In genomic region chr1:240474133-240474614, GRCh38 we compare ENCODE assay signal across 14 cellular contexts.
DNase-seq lines count a peak whose midpoint lies in the region; ATAC-seq and TF ChIP-seq lines count a peak whose summit lies in the region.
"Had no signal": no experiment of that assay in that cellular context is flagged by ENCODE, and none has a peak within 500 bp of the region (broad histone marks: within the 10 kb centered on the region; RNA-seq: fewer than 3 reads in every experiment).

No MANE protein-coding gene starts in this region.

- TF ChIP-seq CTCF in astrocyte of the spinal cord (IDR thresholded peaks at IDR 0.05; ENCODE audit: low read depth, low read length) = no peak

- POLR2A ChIA-PET in activated CD8-positive, alpha-beta T cell treated with anti-CD3 and anti-CD28 coated beads, Interleukin-2, amount 10 ng/mL, durations not matched to agents 7 days and 5 days (lab: Charles Lee) = no interaction called here

- no peaks in the 10 kb centered on the region for H3K9me3 Mint-ChIP-seq in activated CD8-positive, alpha-beta T cell treated with anti-CD3 and anti-CD28 coated beads, Interleukin-2, amount 10 ng/mL, durations not matched to agents 7 days and 5 days (ENCODE audit: insufficient read depth)

- H3K4me1 Mint-ChIP-seq in activated CD8-positive, alpha-beta T cell treated with anti-CD3 and anti-CD28 coated beads, Interleukin-2, amount 10 ng/mL, durations not matched to agents 7 days and 5 days (ENCODE audit: low read depth) = no peaks in the 10 kb centered on the region

- DNase-seq in astrocyte of the spinal cord (ENCODE audit: low read depth, low spot score) (peak; percentile 62), myocyte (ENCODE audit: low read depth) (peak; percentile 31), CD1c-positive myeloid dendritic cell (ENCODE audit: extremely low spot score) (no peak)
- DNase-seq in activated CD8-positive, alpha-beta T cell treated with anti-CD3 and anti-CD28 coated beads, Interleukin-2, amount 10 ng/mL, durations not matched to agents 7 days and 5 days = no peak
- DNase-seq in stimulated activated CD4-positive, alpha-beta T cell treated with anti-CD3 and anti-CD28 coated beads, Interleukin-4, amount 100 ng/mL, for 4 hours = no peak
- DNase-seq: activated CD4-positive, alpha-beta T cell treated with anti-CD3 and anti-CD28 coated beads, Interleukin-2, amount 50 U/mL, for 48 hours; activated naive CD4-positive, alpha-beta T cell treated with Interleukin-2 at 50 U/mL for 16 hours; dorsolateral prefrontal cortex; hypothalamus; NCI-H69; retina had no signal

- H3K27me3 Mint-ChIP-seq in activated CD8-positive, alpha-beta T cell treated with anti-CD3 and anti-CD28 coated beads, Interleukin-2, amount 10 ng/mL, durations not matched to agents 7 days and 5 days (ENCODE audit: low read depth) = no peaks in the 10 kb centered on the region

- in situ Hi-C loops in astrocyte of the spinal cord (cut with HindIII; ENCODE audit: low sequenced_read_pairs) = no loop called here

- no peak overlapping the region for H3K27ac Mint-ChIP-seq in activated CD8-positive, alpha-beta T cell treated with anti-CD3 and anti-CD28 coated beads, Interleukin-2, amount 10 ng/mL, durations not matched to agents 7 days and 5 days

- ATAC-seq in GM18867 (IDR thresholded peaks at IDR 0.05; ENCODE audit: unreplicated experiment) (peak; percentile 77), HG03460 (IDR thresholded peaks at IDR 0.05; ENCODE audit: unreplicated experiment) (peak; percentile 56), GM21717 (IDR thresholded peaks at IDR 0.05; ENCODE audit: unreplicated experiment) (no peak)
- no peak for ATAC-seq in activated CD8-positive, alpha-beta T cell treated with anti-CD3 and anti-CD28 coated beads, Interleukin-2, amount 10 ng/mL, durations not matched to agents 7 days and 5 days

- no peaks in the 10 kb centered on the region for H3K36me3 Mint-ChIP-seq in activated CD8-positive, alpha-beta T cell treated with anti-CD3 and anti-CD28 coated beads, Interleukin-2, amount 10 ng/mL, durations not matched to agents 7 days and 5 days (ENCODE audit: low read depth)

- no peak overlapping the region for H3K4me3 ChIP-seq in astrocyte of the spinal cord (ENCODE audit: low read depth, low read length)
- H3K4me3 ChIP-seq: dorsolateral prefrontal cortex had no signal

- CTCF ChIA-PET in activated CD8-positive, alpha-beta T cell treated with anti-CD3 and anti-CD28 coated beads, Interleukin-2, amount 10 ng/mL, durations not matched to agents 7 days and 5 days (lab: Charles Lee) = no interaction called here

- no peak overlapping the region for H3K4me3 Mint-ChIP-seq in activated CD8-positive, alpha-beta T cell treated with anti-CD3 and anti-CD28 coated beads, Interleukin-2, amount 10 ng/mL, durations not matched to agents 7 days and 5 days

Comparison
In these comparisons a context has a peak if more than half of its experiments do, and no peak if none do; other contexts are left out.
1. ATAC-seq: peak in GM18867 (single experiment) and HG03460 (single experiment); none in activated CD8-positive, alpha-beta T cell treated with anti-CD3 and anti-CD28 coated beads, Interleukin-2, amount 10 ng/mL, durations not matched to agents 7 days and 5 days (single experiment) and GM21717 (single experiment).
2. DNase-seq: peak in astrocyte of the spinal cord (single experiment) and myocyte (single experiment); none in CD1c-positive myeloid dendritic cell (single experiment), activated CD8-positive, alpha-beta T cell treated with anti-CD3 and anti-CD28 coated beads, Interleukin-2, amount 10 ng/mL, durations not matched to agents 7 days and 5 days (single experiment) and stimulated activated CD4-positive, alpha-beta T cell treated with anti-CD3 and anti-CD28 coated beads, Interleukin-4, amount 100 ng/mL, for 4 hours (0 of 2).